27 cellular contexts compared by ENCODE assay signal in the genomic region with DNA sequence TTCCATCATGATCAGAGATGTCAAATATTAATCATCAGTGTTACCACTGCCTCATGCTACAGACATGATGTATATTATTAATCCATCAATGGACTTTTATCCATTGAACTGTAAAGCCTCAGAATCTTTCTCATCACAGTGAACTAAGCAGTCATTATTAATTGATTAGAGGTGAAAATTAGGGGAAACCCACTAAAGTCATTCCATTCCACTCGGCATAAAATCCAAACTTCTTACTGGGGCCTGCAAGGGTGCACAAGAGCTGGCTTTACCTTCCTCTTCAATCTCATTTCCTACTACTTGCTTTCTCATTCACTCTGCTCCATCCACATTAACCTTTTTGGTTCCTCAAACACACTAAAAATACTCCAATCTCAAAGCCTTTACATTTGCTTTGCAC.
"Had no signal": no experiment of that assay in that cellular context is flagged by ENCODE, and none has a peak within 500 bp of the region (broad histone marks: within the 10 kb centered on the region; RNA-seq: fewer than 3 reads in every experiment).

No MANE protein-coding gene starts in this region.

- H3K9me3 Mint-ChIP-seq: activated T-helper 2 cell treated with anti-CD3 and anti-CD28 coated beads, Interferon-gamma antibody, Interleukin-2, Interleukin-4, amounts not matched to agents 10 μg/mL and 5 μg/mL and 100 μg/mL, durations not matched to agents 14 hours and 24 hours and 36 hours; WTC11 had no signal

- FAIRE-seq: urothelium cell line had no signal

- H3K4me3 Mint-ChIP-seq: activated CD4-positive, alpha-beta T cell treated with anti-CD3 and anti-CD28 coated beads for 36 hours; activated T-cell treated with anti-CD3 and anti-CD28 coated beads, Interleukin-2, amount 50 U/mL, for 4 hours; neural crest cell; WTC11 had no signal

- H3K27ac Mint-ChIP-seq: activated CD4-positive, alpha-beta T cell treated with anti-CD3 and anti-CD28 coated beads for 36 hours; activated T-helper 2 cell treated with anti-CD3 and anti-CD28 coated beads, Interferon-gamma antibody, Interleukin-2, Interleukin-4, amounts not matched to agents 10 μg/mL and 5 μg/mL and 100 μg/mL, durations not matched to agents 14 hours and 24 hours and 36 hours; WTC11 had no signal

- H3K4me1 ChIP-seq: gastroesophageal sphincter, right lobe of liver, transverse colon had no signal

- H3K27me3 Mint-ChIP-seq: activated CD4-positive, alpha-beta T cell treated with anti-CD3 and anti-CD28 coated beads for 36 hours had no signal

- H3K36me3 ChIP-seq: cardiac muscle cell, gastroesophageal sphincter, right lobe of liver, stomach, suprapubic skin, transverse colon had no signal

- ATAC-seq: activated CD4-positive, alpha-beta T cell treated with anti-CD3 and anti-CD28 coated beads for 36 hours; activated T-cell treated with anti-CD3 and anti-CD28 coated beads, Interleukin-2, amount 50 U/mL, for 4 hours; body of pancreas; gastroesophageal sphincter; left cardiac atrium; right lobe of liver; WTC11 had no signal

- H3K27ac ChIP-seq: body of pancreas, cardiac muscle cell, epithelial cell of prostate, gastroesophageal sphincter, right lobe of liver, skin epidermis, stomach, suprapubic skin, transverse colon had no signal

- H3K27me3 ChIP-seq: body of pancreas, cardiac muscle cell, gastroesophageal sphincter, right lobe of liver, stomach, suprapubic skin, transverse colon had no signal

- H3K4me1 Mint-ChIP-seq: neural crest cell had no signal

- H3K9me3 ChIP-seq: body of pancreas, gastroesophageal sphincter, right lobe of liver, stomach, suprapubic skin, transverse colon had no signal

- H3K4me3 ChIP-seq: body of pancreas, cardiac muscle cell, gastroesophageal sphincter, right lobe of liver, skin epidermis, stomach, suprapubic skin, transverse colon had no signal

- H3K36me3 Mint-ChIP-seq: WTC11 had no signal

- DNase-seq: activated CD4-positive, alpha-beta T cell treated with anti-CD3 and anti-CD28 coated beads for 36 hours; activated CD4-positive, alpha-beta T cell treated with anti-CD3 and anti-CD28 coated beads, Interleukin-2, amount 50 U/mL, for 4 hours; activated CD8-positive, alpha-beta memory T cell treated with anti-CD3 and anti-CD28 coated beads for 24 hours; activated CD8-positive, alpha-beta memory T cell treated with anti-CD3 and anti-CD28 coated beads, Interleukin-2, amount 50 U/mL, for 4 hours; activated naive CD4-positive, alpha-beta T cell treated with Interleukin-2 at 50 U/mL for 16 hours; activated T-cell treated with anti-CD3 and anti-CD28 coated beads, Interleukin-2, amount 50 U/mL, for 4 hours; anterior cingulate cortex; body of pancreas; head of caudate nucleus; islet precursor cell; left cardiac atrium; occipital lobe; posterior cingulate gyrus; right lobe of liver; stimulated activated CD4-positive, alpha-beta T cell treated with anti-CD3 and anti-CD28 coated beads, Interleukin-1b, Interleukin-23, amount 100 ng/mL, for 48 hours; stomach; T1000; transverse colon had no signal
